Comparison of ENCODE assay signal across 2 cellular contexts in the genomic region with DNA sequence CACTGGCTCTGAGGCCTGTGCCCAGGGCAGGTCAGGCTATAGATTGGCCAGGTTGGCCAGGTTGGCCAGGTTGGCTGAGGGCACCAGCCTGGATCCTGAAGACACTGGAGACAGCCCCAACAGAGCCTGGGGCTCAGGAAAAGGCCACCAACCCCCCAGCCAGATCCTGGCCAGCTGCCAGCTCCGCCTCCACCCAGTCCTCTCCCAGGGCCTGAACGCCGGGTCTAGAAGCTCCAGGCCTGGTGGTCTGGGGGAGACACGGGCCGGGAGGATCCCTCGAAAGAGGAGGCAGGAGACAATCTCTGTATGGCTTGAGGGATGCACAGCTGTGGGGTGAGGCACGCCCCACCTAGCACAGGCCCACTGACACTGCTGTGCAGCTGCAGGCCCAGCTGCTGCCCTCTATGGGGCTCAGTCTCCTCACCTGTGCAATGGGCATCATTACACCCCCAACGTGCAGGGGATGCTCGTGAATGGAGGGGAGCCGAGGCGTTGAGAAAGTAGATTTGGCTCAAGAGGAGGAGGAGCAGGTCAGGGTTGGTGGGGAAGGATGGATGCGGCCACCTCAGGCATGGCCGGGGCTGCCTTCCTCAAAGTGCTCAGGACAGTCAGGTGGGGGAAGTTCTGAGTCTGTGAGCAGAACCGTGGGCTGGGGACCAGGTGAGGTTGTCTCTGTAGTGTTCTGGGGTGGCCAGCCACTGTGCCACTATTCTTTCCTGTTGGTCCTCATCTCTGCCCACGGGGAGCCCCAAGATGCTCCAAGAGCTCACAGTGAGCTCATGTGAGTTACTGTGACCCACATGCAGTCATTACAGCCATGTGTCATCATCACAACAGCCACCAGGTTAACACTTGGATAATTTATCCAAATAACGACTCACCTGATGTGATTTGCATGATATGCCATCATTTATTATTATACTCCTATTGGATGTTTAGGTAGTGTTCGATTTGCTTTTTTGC.
TF ChIP-seq lines count a peak whose summit lies in the region.

No MANE protein-coding gene starts in this region.

TF ChIP-seq in WTC11, 78 proteins besides CTCF, POLR2A, EP300 and RAD21:
- TF ChIP-seq NFYB (CRISPR knock-in tag; conservative IDR thresholded peaks at IDR 0.05; ENCODE audit: low read depth) = no peak
- no peak for TF ChIP-seq SMAD3 (CRISPR knock-in tag; IDR thresholded peaks at IDR 0.05; ENCODE audit: borderline replicate concordance)
- TF ChIP-seq NFE2L1 (CRISPR knock-in tag; IDR thresholded peaks at IDR 0.05) = no peak
- TF ChIP-seq TCF7 (CRISPR knock-in tag; IDR thresholded peaks at IDR 0.05; ENCODE audit: low read depth) = no peak
- TF ChIP-seq, protein P1, sequence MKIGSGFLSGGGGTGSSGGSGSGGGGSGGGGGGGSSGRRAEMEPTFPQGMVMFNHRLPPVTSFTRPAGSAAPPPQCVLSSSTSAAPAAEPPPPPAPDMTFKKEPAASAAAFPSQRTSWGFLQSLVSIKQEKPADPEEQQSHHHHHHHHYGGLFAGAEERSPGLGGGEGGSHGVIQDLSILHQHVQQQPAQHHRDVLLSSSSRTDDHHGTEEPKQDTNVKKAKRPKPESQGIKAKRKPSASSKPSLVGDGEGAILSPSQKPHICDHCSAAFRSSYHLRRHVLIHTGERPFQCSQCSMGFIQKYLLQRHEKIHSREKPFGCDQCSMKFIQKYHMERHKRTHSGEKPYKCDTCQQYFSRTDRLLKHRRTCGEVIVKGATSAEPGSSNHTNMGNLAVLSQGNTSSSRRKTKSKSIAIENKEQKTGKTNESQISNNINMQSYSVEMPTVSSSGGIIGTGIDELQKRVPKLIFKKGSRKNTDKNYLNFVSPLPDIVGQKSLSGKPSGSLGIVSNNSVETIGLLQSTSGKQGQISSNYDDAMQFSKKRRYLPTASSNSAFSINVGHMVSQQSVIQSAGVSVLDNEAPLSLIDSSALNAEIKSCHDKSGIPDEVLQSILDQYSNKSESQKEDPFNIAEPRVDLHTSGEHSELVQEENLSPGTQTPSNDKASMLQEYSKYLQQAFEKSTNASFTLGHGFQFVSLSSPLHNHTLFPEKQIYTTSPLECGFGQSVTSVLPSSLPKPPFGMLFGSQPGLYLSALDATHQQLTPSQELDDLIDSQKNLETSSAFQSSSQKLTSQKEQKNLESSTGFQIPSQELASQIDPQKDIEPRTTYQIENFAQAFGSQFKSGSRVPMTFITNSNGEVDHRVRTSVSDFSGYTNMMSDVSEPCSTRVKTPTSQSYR (CRISPR knock-in tag; IDR thresholded peaks at IDR 0.05) = no peak
- no peak for TF ChIP-seq ZNF219 (CRISPR knock-in tag; IDR thresholded peaks at IDR 0.05; ENCODE audit: borderline replicate concordance)
- TF ChIP-seq, protein P2, sequence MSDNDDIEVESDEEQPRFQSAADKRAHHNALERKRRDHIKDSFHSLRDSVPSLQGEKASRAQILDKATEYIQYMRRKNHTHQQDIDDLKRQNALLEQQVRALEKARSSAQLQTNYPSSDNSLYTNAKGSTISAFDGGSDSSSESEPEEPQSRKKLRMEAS (CRISPR knock-in tag; IDR thresholded peaks at IDR 0.05) = no peak
- no peak for TF ChIP-seq NR2C2 (CRISPR knock-in tag; IDR thresholded peaks at IDR 0.05)
- TF ChIP-seq, protein P3, sequence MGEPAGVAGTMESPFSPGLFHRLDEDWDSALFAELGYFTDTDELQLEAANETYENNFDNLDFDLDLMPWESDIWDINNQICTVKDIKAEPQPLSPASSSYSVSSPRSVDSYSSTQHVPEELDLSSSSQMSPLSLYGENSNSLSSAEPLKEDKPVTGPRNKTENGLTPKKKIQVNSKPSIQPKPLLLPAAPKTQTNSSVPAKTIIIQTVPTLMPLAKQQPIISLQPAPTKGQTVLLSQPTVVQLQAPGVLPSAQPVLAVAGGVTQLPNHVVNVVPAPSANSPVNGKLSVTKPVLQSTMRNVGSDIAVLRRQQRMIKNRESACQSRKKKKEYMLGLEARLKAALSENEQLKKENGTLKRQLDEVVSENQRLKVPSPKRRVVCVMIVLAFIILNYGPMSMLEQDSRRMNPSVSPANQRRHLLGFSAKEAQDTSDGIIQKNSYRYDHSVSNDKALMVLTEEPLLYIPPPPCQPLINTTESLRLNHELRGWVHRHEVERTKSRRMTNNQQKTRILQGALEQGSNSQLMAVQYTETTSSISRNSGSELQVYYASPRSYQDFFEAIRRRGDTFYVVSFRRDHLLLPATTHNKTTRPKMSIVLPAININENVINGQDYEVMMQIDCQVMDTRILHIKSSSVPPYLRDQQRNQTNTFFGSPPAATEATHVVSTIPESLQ (CRISPR knock-in tag; IDR thresholded peaks at IDR 0.05) = no peak
- TF ChIP-seq, protein P4, sequence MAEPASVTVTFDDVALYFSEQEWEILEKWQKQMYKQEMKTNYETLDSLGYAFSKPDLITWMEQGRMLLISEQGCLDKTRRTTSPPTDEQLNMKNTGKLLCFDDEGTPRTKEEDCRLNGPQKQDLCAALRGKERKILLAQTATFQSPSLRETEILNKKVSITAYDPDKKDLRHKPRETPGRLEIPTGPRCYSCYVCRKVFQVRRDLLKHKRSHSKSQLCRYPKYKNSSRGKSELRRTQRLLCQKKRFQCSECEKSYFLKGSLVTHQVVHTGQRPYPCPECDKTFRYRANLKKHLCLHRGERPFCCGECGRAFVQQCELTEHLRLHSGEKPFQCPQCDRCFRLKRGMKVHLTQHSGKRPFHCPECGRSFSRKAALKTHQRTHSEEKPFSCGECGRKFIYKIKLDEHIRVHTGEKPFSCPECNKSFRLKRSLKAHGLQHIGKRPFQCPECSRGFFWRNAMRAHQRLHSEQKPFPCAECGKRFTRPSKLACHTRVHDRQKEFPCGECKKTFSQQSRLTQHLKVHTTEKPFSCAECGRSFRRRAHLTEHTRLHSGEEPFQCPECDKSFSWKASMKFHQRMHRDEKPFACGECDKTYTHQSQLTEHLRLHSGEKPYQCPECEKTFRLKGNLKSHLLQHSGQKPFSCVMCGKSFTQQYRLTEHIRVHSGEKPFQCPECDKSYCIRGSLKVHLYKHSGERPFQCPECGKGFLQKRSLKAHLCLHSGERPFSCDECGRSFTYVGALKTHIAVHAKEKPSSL (CRISPR knock-in tag; conservative IDR thresholded peaks at IDR 0.05) = no peak
- TF ChIP-seq JAZF1 (CRISPR knock-in tag; IDR thresholded peaks at IDR 0.05) = no peak
- TF ChIP-seq TP53 (CRISPR knock-in tag; IDR thresholded peaks at IDR 0.05) = no peak
TF ChIP-seq in WTC11: peak in this region for 0.

TF ChIP-seq in HepG2, 621 proteins besides CTCF, POLR2A, EP300 and RAD21:
- TF ChIP-seq, protein P5, sequence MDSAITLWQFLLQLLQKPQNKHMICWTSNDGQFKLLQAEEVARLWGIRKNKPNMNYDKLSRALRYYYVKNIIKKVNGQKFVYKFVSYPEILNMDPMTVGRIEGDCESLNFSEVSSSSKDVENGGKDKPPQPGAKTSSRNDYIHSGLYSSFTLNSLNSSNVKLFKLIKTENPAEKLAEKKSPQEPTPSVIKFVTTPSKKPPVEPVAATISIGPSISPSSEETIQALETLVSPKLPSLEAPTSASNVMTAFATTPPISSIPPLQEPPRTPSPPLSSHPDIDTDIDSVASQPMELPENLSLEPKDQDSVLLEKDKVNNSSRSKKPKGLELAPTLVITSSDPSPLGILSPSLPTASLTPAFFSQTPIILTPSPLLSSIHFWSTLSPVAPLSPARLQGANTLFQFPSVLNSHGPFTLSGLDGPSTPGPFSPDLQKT (CRISPR knock-in tag; IDR thresholded peaks at IDR 0.05; ENCODE audit: borderline replicate concordance) = no peak
- TF ChIP-seq HDAC1 (CRISPR knock-in tag; IDR thresholded peaks at IDR 0.05) (no peak), ZNF629 (CRISPR knock-in tag; conservative IDR thresholded peaks at IDR 0.05) (peak; percentile 77)
